In genomic region chr18:23451011-23451410, GRCh38 we compare ENCODE assay signal across 15 cellular contexts.
"Had no signal": no experiment of that assay in that cellular context is flagged by ENCODE, and none has a peak within 500 bp of the region (broad histone marks: within the 10 kb centered on the region; RNA-seq: fewer than 3 reads in every experiment).

No MANE protein-coding gene starts in this region.

- H3K9me3 Mint-ChIP-seq: activated CD8-positive, alpha-beta T cell treated with anti-CD3 and anti-CD28 coated beads for 36 hours; activated naive CD4-positive, alpha-beta T cell treated with anti-CD3 and anti-CD28 coated beads, Interleukin-2, amount 10 ng/mL, durations not matched to agents 7 days and 5 days; activated T-helper 1 cell treated with anti-CD3 and anti-CD28 coated beads, Interleukin-12 subunit alpha, Interleukin-12 subunit beta, Interleukin-2, Interleukin-4 antibody, amounts not matched to agents 30 ng/mL and 10 ng/mL and 1 ng/mL, durations not matched to agents 14 hours and 24 hours and 36 hours; stimulated activated naive CD8-positive, alpha-beta T cell treated with anti-CD3 and anti-CD28 coated beads, Interleukin-15, Interleukin-2, amounts not matched to agents 100 ng/mL and 50 ng/mL, for 24 hours; type B pancreatic cell had no signal

- H3K4me3 Mint-ChIP-seq: activated CD8-positive, alpha-beta T cell treated with anti-CD3 and anti-CD28 coated beads for 36 hours; activated naive CD4-positive, alpha-beta T cell treated with anti-CD3 and anti-CD28 coated beads, Interleukin-2, amount 10 ng/mL, durations not matched to agents 7 days and 5 days; activated T-helper 1 cell treated with anti-CD3 and anti-CD28 coated beads, Interleukin-12 subunit alpha, Interleukin-12 subunit beta, Interleukin-2, Interleukin-4 antibody, amounts not matched to agents 30 ng/mL and 10 ng/mL and 1 ng/mL, durations not matched to agents 14 hours and 24 hours and 36 hours; stimulated activated naive CD8-positive, alpha-beta T cell treated with anti-CD3 and anti-CD28 coated beads, Interleukin-15, Interleukin-2, amounts not matched to agents 100 ng/mL and 50 ng/mL, for 24 hours had no signal

- H3K27me3 ChIP-seq: ascending aorta, heart right ventricle, neutrophil, right atrium auricular region, suprapubic skin had no signal

- H3K27me3 Mint-ChIP-seq: activated CD4-positive, alpha-beta T cell treated with anti-CD3 and anti-CD28 coated beads for 36 hours; activated CD8-positive, alpha-beta T cell treated with anti-CD3 and anti-CD28 coated beads for 36 hours had no signal

- H3K4me3 ChIP-seq: ascending aorta, heart right ventricle, right atrium auricular region, suprapubic skin had no signal

- FAIRE-seq: bronchial epithelial cell, frontal cortex had no signal

- H3K36me3 ChIP-seq: ascending aorta, right atrium auricular region, suprapubic skin had no signal

- H3K9me3 ChIP-seq: ascending aorta, heart right ventricle, neutrophil, right atrium auricular region, suprapubic skin had no signal

- H3K27ac Mint-ChIP-seq: activated CD4-positive, alpha-beta T cell treated with anti-CD3 and anti-CD28 coated beads for 36 hours; activated naive CD4-positive, alpha-beta T cell treated with anti-CD3 and anti-CD28 coated beads, Interleukin-2, amount 10 ng/mL, durations not matched to agents 7 days and 5 days; activated T-helper 1 cell treated with anti-CD3 and anti-CD28 coated beads, Interleukin-12 subunit alpha, Interleukin-12 subunit beta, Interleukin-2, Interleukin-4 antibody, amounts not matched to agents 30 ng/mL and 10 ng/mL and 1 ng/mL, durations not matched to agents 14 hours and 24 hours and 36 hours; stimulated activated naive CD8-positive, alpha-beta T cell treated with anti-CD3 and anti-CD28 coated beads, Interleukin-15, Interleukin-2, amounts not matched to agents 100 ng/mL and 50 ng/mL, for 24 hours had no signal

- H3K36me3 Mint-ChIP-seq: type B pancreatic cell had no signal

- H3K27ac ChIP-seq: right atrium auricular region, suprapubic skin had no signal

- DNase-seq: activated CD4-positive, alpha-beta T cell treated with anti-CD3 and anti-CD28 coated beads for 36 hours; activated CD8-positive, alpha-beta memory T cell treated with anti-CD3 and anti-CD28 coated beads, Interleukin-2, amount 50 U/mL, for 4 hours; activated CD8-positive, alpha-beta T cell treated with anti-CD3 and anti-CD28 coated beads for 36 hours; activated naive CD4-positive, alpha-beta T cell treated with anti-CD3 and anti-CD28 coated beads, Interleukin-2, amount 10 ng/mL, durations not matched to agents 7 days and 5 days; heart right ventricle; stimulated activated CD4-positive, alpha-beta T cell treated with anti-CD3 and anti-CD28 coated beads, Interleukin-4, amount 100 ng/mL, for 1 hour had no signal

- ATAC-seq: activated CD4-positive, alpha-beta T cell treated with anti-CD3 and anti-CD28 coated beads for 36 hours; activated CD8-positive, alpha-beta T cell treated with anti-CD3 and anti-CD28 coated beads for 36 hours; heart right ventricle had no signal
